28 cellular contexts compared by ENCODE assay signal in the genomic region with DNA sequence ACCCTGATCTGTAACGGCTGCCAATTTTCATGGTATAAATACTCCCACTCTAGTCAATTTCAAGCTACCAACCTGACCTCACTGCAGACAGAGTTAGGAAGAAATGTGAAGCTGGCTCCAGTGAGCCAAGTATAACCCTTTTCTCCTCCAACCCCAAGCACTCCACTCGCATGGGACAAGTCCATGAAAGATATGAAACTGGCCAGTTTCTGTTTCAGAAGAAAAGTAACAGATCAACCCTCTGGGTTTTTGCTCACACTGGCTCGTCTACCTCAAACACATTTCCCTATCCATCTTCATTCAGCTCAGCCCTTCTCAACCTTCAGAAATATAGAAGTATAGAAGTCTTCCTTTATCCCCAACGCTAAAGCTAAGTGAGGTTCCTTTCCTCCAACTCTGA.
A peak's percentile ranks its signal among the peaks of the same experiment; 100 is the strongest.
DNase-seq lines count a peak whose midpoint lies in the region; ATAC-seq and TF ChIP-seq lines count a peak whose summit lies in the region.
"Had no signal": no experiment of that assay in that cellular context is flagged by ENCODE, and none has a peak within 500 bp of the region (broad histone marks: within the 10 kb centered on the region; RNA-seq: fewer than 3 reads in every experiment).

No MANE protein-coding gene starts in this region.

- H3K4me1 ChIP-seq in CD8-positive, alpha-beta T cell (ENCODE audit: insufficient read depth, low read length): no peaks in the 10 kb centered on the region
- H3K4me1 ChIP-seq: Peyer's patch had no signal

- DNase-seq in activated naive CD4-positive, alpha-beta T cell treated with anti-CD3 and anti-CD28 coated beads for 36 hours: no peak
- DNase-seq in CD8-positive, alpha-beta T cell: no peak
- no peak for DNase-seq in natural killer cell treated with Interleukin-12 subunit alpha and Interleukin-12 subunit beta and Interleukin-15 and Interleukin-18, amount 100 ng/mL, for 72 hours (ENCODE audit: low spot score)
- no peak for DNase-seq in NOMO-1 (lab: John Stamatoyannopoulos, UW; ENCODE audit: unreplicated experiment in 2 of 2)
- DNase-seq in AML-193 (lab: John Stamatoyannopoulos, UW): no peak
- DNase-seq: 8988T, ACHN, DMS 273 treated with DMSO at 0.1 percent for 48 hours, DMS79, EL, GDM1, Karpas-422, NCI-H1092 treated with DMSO at 0.1 percent for 48 hours, NCI-H1436, NCI-H187, NCI-H2081 treated with DMSO at 0.1 percent for 48 hours, NCI-H2171, NCI-H226, NCI-H510A, NCI-H69, OCI-M1, Peyer's patch, SHP77 treated with DMSO at 0.1 percent for 48 hours had no signal

- H3K36me3 ChIP-seq in CD8-positive, alpha-beta T cell (ENCODE audit: insufficient read depth, low read length): no peaks in the 10 kb centered on the region
- H3K36me3 ChIP-seq: Peyer's patch had no signal

- intact Hi-C loops in activated naive CD4-positive, alpha-beta T cell treated with anti-CD3 and anti-CD28 coated beads for 36 hours (cut with micrococcal nuclease): no loop called here
- intact Hi-C loops in CD8-positive, alpha-beta T cell (cut with DNase I, micrococcal nuclease): no loop called here

- peaks cover 3% of the 10 kb centered on the region for H3K36me3 Mint-ChIP-seq in activated naive CD4-positive, alpha-beta T cell treated with anti-CD3 and anti-CD28 coated beads, Interleukin-2, amount 50 U/mL, for 24 hours
- H3K36me3 Mint-ChIP-seq in activated naive CD4-positive, alpha-beta T cell treated with anti-CD3 and anti-CD28 coated beads for 36 hours (ENCODE audit: low read depth): no peaks in the 10 kb centered on the region
- no peaks in the 10 kb centered on the region for H3K36me3 Mint-ChIP-seq in CD8-positive, alpha-beta T cell
- H3K36me3 Mint-ChIP-seq in activated T-helper 17 cell treated with anti-CD3 and anti-CD28 coated beads, Interleukin-2, amount 50 U/mL, for 72 hours (ENCODE audit: low read depth): no peaks in the 10 kb centered on the region
- no peaks in the 10 kb centered on the region for H3K36me3 Mint-ChIP-seq in natural killer cell treated with Interleukin-12 subunit alpha and Interleukin-12 subunit beta and Interleukin-15 and Interleukin-18, amount 100 ng/mL, for 72 hours

- H3K27ac ChIP-seq in CD8-positive, alpha-beta T cell (ENCODE audit: low read depth, low read length): no peak overlapping the region
- H3K27ac ChIP-seq: Peyer's patch had no signal

- H3K9me3 ChIP-seq in CD8-positive, alpha-beta T cell (ENCODE audit: low read length): no peaks in the 10 kb centered on the region
- H3K9me3 ChIP-seq: Peyer's patch had no signal

- POLR2A ChIA-PET in CD8-positive, alpha-beta T cell (lab: Charles Lee): no interaction called here

- no peak overlapping the region for H3K27ac Mint-ChIP-seq in activated naive CD4-positive, alpha-beta T cell treated with anti-CD3 and anti-CD28 coated beads, Interleukin-2, amount 50 U/mL, for 24 hours
- H3K27ac Mint-ChIP-seq in activated naive CD4-positive, alpha-beta T cell treated with anti-CD3 and anti-CD28 coated beads for 36 hours: no peak overlapping the region
- no peak overlapping the region for H3K27ac Mint-ChIP-seq in CD8-positive, alpha-beta T cell
- H3K27ac Mint-ChIP-seq in activated T-helper 17 cell treated with anti-CD3 and anti-CD28 coated beads, Interleukin-2, amount 50 U/mL, for 72 hours: peak overlapping the region; percentile 83
- H3K27ac Mint-ChIP-seq in natural killer cell treated with Interleukin-12 subunit alpha and Interleukin-12 subunit beta and Interleukin-15 and Interleukin-18, amount 100 ng/mL, for 72 hours: no peak overlapping the region

- H3K4me3 ChIP-seq in CD8-positive, alpha-beta T cell (ENCODE audit: low read depth, low read length): no peak overlapping the region
- H3K4me3 ChIP-seq: GM12878, Peyer's patch had no signal

- no peak for TF ChIP-seq CTCF in CD8-positive, alpha-beta T cell (IDR thresholded peaks at IDR 0.05)

- peaks cover 15% of the 10 kb centered on the region for H3K4me1 Mint-ChIP-seq in activated naive CD4-positive, alpha-beta T cell treated with anti-CD3 and anti-CD28 coated beads, Interleukin-2, amount 50 U/mL, for 24 hours
- peaks cover 9% of the 10 kb centered on the region for H3K4me1 Mint-ChIP-seq in activated naive CD4-positive, alpha-beta T cell treated with anti-CD3 and anti-CD28 coated beads for 36 hours (ENCODE audit: low read depth)
- peaks cover 12% of the 10 kb centered on the region for H3K4me1 Mint-ChIP-seq in CD8-positive, alpha-beta T cell (ENCODE audit: low read depth)
- peaks cover 13% of the 10 kb centered on the region for H3K4me1 Mint-ChIP-seq in activated T-helper 17 cell treated with anti-CD3 and anti-CD28 coated beads, Interleukin-2, amount 50 U/mL, for 72 hours
- peaks cover 16 to 18% of the 10 kb centered on the region in 2 donors for H3K4me1 Mint-ChIP-seq in natural killer cell treated with Interleukin-12 subunit alpha and Interleukin-12 subunit beta and Interleukin-15 and Interleukin-18, amount 100 ng/mL, for 72 hours (ENCODE audit: low read depth in 2 of 2)

- H3K27me3 Mint-ChIP-seq in activated naive CD4-positive, alpha-beta T cell treated with anti-CD3 and anti-CD28 coated beads, Interleukin-2, amount 50 U/mL, for 24 hours: no peaks in the 10 kb centered on the region
- H3K27me3 Mint-ChIP-seq in activated naive CD4-positive, alpha-beta T cell treated with anti-CD3 and anti-CD28 coated beads for 36 hours (ENCODE audit: low read depth): no peaks in the 10 kb centered on the region
- H3K27me3 Mint-ChIP-seq in CD8-positive, alpha-beta T cell (ENCODE audit: low read depth): no peaks in the 10 kb centered on the region
- peaks cover 4% of the 10 kb centered on the region for H3K27me3 Mint-ChIP-seq in activated T-helper 17 cell treated with anti-CD3 and anti-CD28 coated beads, Interleukin-2, amount 50 U/mL, for 72 hours
- H3K27me3 Mint-ChIP-seq in natural killer cell treated with Interleukin-12 subunit alpha and Interleukin-12 subunit beta and Interleukin-15 and Interleukin-18, amount 100 ng/mL, for 72 hours: peaks cover 0 to 10% of the 10 kb centered on the region in 2 donors

- H3K9me3 Mint-ChIP-seq in activated naive CD4-positive, alpha-beta T cell treated with anti-CD3 and anti-CD28 coated beads, Interleukin-2, amount 50 U/mL, for 24 hours: no peaks in the 10 kb centered on the region
- H3K9me3 Mint-ChIP-seq in activated naive CD4-positive, alpha-beta T cell treated with anti-CD3 and anti-CD28 coated beads for 36 hours: no peaks in the 10 kb centered on the region
- no peaks in the 10 kb centered on the region for H3K9me3 Mint-ChIP-seq in CD8-positive, alpha-beta T cell
- H3K9me3 Mint-ChIP-seq in activated T-helper 17 cell treated with anti-CD3 and anti-CD28 coated beads, Interleukin-2, amount 50 U/mL, for 72 hours: no peaks in the 10 kb centered on the region
- H3K9me3 Mint-ChIP-seq in natural killer cell treated with Interleukin-12 subunit alpha and Interleukin-12 subunit beta and Interleukin-15 and Interleukin-18, amount 100 ng/mL, for 72 hours: no peaks in the 10 kb centered on the region

- no peaks in the 10 kb centered on the region for H3K27me3 ChIP-seq in CD8-positive, alpha-beta T cell (ENCODE audit: insufficient read depth, low read length)
- H3K27me3 ChIP-seq: Peyer's patch had no signal

- no peak for ATAC-seq in CD8-positive, alpha-beta T cell
- ATAC-seq in activated T-helper 17 cell treated with anti-CD3 and anti-CD28 coated beads, Interleukin-2, amount 50 U/mL, for 72 hours (replicated peaks): peak; percentile 59
- ATAC-seq in natural killer cell treated with Interleukin-12 subunit alpha and Interleukin-12 subunit beta and Interleukin-15 and Interleukin-18, amount 100 ng/mL, for 72 hours: no peak
- no peak for ATAC-seq in GM19351 (IDR thresholded peaks at IDR 0.05; ENCODE audit: unreplicated experiment)
- ATAC-seq: GM12878, HepG2 had no signal

- peak overlapping the region; percentile 30 for H3K4me3 Mint-ChIP-seq in activated naive CD4-positive, alpha-beta T cell treated with anti-CD3 and anti-CD28 coated beads, Interleukin-2, amount 50 U/mL, for 24 hours
- H3K4me3 Mint-ChIP-seq in activated naive CD4-positive, alpha-beta T cell treated with anti-CD3 and anti-CD28 coated beads for 36 hours: no peak overlapping the region
- peak overlapping the region; percentile 18 for H3K4me3 Mint-ChIP-seq in CD8-positive, alpha-beta T cell
- peak overlapping the region; percentile 69 for H3K4me3 Mint-ChIP-seq in activated T-helper 17 cell treated with anti-CD3 and anti-CD28 coated beads, Interleukin-2, amount 50 U/mL, for 72 hours
- H3K4me3 Mint-ChIP-seq in natural killer cell treated with Interleukin-12 subunit alpha and Interleukin-12 subunit beta and Interleukin-15 and Interleukin-18, amount 100 ng/mL, for 72 hours: peak overlapping the region; percentile 48

- CTCF ChIA-PET in activated naive CD4-positive, alpha-beta T cell treated with anti-CD3 and anti-CD28 coated beads for 36 hours (lab: Charles Lee): no interaction called here
- CTCF ChIA-PET in CD8-positive, alpha-beta T cell (lab: Charles Lee): no interaction called here
